Comparison of ENCODE assay signal across 1 cellular context in genomic region chr14:74085828-74086227, GRCh38.
TF ChIP-seq lines count a peak whose summit lies in the region.

No MANE protein-coding gene starts in this region.

TF ChIP-seq in SK-N-SH, 30 proteins besides CTCF, POLR2A, EP300 and RAD21 (continued from another document):
- TF ChIP-seq REST (IDR thresholded peaks at IDR 0.05; ENCODE audit: low read depth, low read length) (no peak), EZH2phosphoT487 (IDR thresholded peaks at IDR 0.05; ENCODE audit: borderline replicate concordance, low read depth) (no peak), RXRA (IDR thresholded peaks at IDR 0.05; ENCODE audit: borderline replicate concordance, low read depth) (no peak), USF2 (IDR thresholded peaks at IDR 0.05; ENCODE audit: borderline replicate concordance, low read depth, low read length) (no peak), RFX5 (IDR thresholded peaks at IDR 0.05; ENCODE audit: low read length) (no peak), FOSL2 (IDR thresholded peaks at IDR 0.05; ENCODE audit: borderline replicate concordance, low read depth) (no peak), TCF12 (IDR thresholded peaks at IDR 0.05) (no peak), TEAD4 (IDR thresholded peaks at IDR 0.05; ENCODE audit: borderline replicate concordance, insufficient read depth) (no peak)
TF ChIP-seq in SK-N-SH: peak in this region for 0.
